In genomic region chr10:79066460-79067240, GRCh38 we compare ENCODE assay signal across 1 cellular context.
TF ChIP-seq lines count a peak whose summit lies in the region.

No MANE protein-coding gene starts in this region.

TF ChIP-seq in GM23338, 12 proteins besides CTCF, POLR2A, EP300 and RAD21 (continued from another document):
- TF ChIP-seq, protein P1, sequence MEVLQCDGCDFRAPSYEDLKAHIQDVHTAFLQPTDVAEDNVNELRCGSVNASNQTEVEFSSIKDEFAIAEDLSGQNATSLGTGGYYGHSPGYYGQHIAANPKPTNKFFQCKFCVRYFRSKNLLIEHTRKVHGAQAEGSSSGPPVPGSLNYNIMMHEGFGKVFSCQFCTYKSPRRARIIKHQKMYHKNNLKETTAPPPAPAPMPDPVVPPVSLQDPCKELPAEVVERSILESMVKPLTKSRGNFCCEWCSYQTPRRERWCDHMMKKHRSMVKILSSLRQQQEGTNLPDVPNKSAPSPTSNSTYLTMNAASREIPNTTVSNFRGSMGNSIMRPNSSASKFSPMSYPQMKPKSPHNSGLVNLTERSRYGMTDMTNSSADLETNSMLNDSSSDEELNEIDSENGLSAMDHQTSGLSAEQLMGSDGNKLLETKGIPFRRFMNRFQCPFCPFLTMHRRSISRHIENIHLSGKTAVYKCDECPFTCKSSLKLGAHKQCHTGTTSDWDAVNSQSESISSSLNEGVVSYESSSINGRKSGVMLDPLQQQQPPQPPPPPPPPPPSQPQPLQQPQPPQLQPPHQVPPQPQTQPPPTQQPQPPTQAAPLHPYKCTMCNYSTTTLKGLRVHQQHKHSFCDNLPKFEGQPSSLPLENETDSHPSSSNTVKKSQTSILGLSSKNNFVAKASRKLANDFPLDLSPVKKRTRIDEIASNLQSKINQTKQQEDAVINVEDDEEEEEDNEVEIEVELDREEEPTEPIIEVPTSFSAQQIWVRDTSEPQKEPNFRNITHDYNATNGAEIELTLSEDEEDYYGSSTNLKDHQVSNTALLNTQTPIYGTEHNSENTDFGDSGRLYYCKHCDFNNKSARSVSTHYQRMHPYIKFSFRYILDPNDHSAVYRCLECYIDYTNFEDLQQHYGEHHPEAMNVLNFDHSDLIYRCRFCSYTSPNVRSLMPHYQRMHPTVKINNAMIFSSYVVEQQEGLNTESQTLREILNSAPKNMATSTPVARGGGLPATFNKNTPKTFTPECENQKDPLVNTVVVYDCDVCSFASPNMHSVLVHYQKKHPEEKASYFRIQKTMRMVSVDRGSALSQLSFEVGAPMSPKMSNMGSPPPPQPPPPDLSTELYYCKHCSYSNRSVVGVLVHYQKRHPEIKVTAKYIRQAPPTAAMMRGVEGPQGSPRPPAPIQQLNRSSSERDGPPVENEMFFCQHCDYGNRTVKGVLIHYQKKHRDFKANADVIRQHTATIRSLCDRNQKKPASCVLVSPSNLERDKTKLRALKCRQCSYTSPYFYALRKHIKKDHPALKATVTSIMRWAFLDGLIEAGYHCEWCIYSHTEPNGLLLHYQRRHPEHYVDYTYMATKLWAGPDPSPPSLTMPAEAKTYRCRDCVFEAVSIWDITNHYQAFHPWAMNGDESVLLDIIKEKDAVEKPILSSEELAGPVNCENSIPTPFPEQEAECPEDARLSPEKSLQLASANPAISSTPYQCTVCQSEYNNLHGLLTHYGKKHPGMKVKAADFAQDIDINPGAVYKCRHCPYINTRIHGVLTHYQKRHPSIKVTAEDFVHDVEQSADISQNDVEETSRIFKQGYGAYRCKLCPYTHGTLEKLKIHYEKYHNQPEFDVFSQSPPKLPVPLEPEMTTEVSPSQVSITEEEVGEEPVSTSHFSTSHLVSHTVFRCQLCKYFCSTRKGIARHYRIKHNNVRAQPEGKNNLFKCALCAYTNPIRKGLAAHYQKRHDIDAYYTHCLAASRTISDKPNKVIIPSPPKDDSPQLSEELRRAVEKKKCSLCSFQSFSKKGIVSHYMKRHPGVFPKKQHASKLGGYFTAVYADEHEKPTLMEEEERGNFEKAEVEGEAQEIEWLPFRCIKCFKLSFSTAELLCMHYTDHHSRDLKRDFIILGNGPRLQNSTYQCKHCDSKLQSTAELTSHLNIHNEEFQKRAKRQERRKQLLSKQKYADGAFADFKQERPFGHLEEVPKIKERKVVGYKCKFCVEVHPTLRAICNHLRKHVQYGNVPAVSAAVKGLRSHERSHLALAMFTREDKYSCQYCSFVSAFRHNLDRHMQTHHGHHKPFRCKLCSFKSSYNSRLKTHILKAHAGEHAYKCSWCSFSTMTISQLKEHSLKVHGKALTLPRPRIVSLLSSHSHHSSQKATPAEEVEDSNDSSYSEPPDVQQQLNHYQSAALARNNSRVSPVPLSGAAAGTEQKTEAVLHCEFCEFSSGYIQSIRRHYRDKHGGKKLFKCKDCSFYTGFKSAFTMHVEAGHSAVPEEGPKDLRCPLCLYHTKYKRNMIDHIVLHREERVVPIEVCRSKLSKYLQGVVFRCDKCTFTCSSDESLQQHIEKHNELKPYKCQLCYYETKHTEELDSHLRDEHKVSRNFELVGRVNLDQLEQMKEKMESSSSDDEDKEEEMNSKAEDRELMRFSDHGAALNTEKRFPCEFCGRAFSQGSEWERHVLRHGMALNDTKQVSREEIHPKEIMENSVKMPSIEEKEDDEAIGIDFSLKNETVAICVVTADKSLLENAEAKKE (CRISPR knock-in tag; IDR thresholded peaks at IDR 0.05) = no peak
- TF ChIP-seq CREB1 (CRISPR knock-in tag; IDR thresholded peaks at IDR 0.05; ENCODE audit: low read depth) = peak; percentile 90
- no peak for TF ChIP-seq EZH2 (IDR thresholded peaks at IDR 0.05; ENCODE audit: low read depth, unreplicated experiment)
